In the genomic region with DNA sequence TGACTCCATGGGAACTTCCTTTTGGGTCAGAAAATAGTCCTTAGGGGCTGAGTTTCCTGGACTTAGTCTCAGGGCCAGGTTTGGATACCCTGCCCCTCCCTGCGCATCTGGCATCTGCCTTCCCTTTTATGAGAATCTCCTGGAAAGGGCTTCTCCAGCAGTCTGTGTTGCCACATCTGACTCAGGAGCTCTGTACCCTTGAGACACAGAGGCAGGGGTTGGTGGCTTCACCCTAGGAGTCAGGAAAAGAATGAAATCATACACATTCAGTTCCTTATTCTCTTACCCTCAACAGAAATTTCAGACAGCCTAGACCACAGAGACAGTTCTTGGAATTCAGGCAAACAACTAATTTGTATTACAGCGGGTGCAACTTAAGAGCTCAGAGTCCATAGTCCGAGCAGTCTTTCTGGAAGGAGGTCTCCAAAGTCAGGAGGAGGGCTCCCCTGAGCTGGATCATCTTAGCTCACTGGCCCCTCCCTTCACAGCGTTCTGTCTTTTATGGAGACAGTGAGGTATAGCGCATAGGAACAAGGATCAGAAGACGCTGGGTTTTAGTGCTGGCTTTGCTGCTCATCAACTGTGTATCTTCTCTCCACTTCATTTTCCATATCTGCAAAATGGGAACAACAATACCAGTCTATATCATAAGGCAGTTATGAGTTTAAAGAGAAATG, we compare ENCODE assay signal across 8 cellular contexts. TPM values are rescaled to one million over a fixed set of nuclear protein-coding genes. Genes with fewer than 3 reads are reported as not detected.
DNase-seq lines count a peak whose midpoint lies in the region; ATAC-seq and TF ChIP-seq lines count a peak whose summit lies in the region.

No MANE protein-coding gene starts in this region.

- H3K4me1 Mint-ChIP-seq in CD4-positive, alpha-beta memory T cell = peaks cover 16 to 36% (median 24%) of the 10 kb centered on the region in 4 donors
- H3K4me1 Mint-ChIP-seq in neural progenitor cell (peaks cover 54% of the 10 kb centered on the region), GM23338 (peaks cover 45% of the 10 kb centered on the region)

- peaks cover 30% of the 10 kb centered on the region for H3F3A ChIP-seq in neural progenitor cell (ENCODE audit: low read depth)
- H3F3A ChIP-seq in GM23338 (replicated peaks; ENCODE audit: low read depth) = peaks cover 10% of the 10 kb centered on the region; the same call in 1 of the 2 replicates

- H3K4me1 ChIP-seq in CD4-positive, alpha-beta memory T cell (ENCODE audit: insufficient read depth, low read length) = peaks cover 29% of the 10 kb centered on the region
- H3K4me1 ChIP-seq in OCI-LY3 (ENCODE audit: low read length) = peaks cover 26% of the 10 kb centered on the region
- H3K4me1 ChIP-seq in neural progenitor cell = peaks cover 12% of the 10 kb centered on the region
- H3K4me1 ChIP-seq in GM23338 (ENCODE audit: insufficient read depth) = peaks cover 47% of the 10 kb centered on the region

- H4K20me1 ChIP-seq in OCI-LY3 (ENCODE audit: insufficient read depth, low read length) = no peaks in the 10 kb centered on the region
- no peaks in the 10 kb centered on the region for H4K20me1 ChIP-seq in neural progenitor cell (ENCODE audit: low read depth)
- H4K20me1 ChIP-seq in GM23338 (replicated peaks; ENCODE audit: insufficient read depth) = no peaks in the 10 kb centered on the region

- H3K27me3 Mint-ChIP-seq in CD4-positive, alpha-beta memory T cell = peaks cover 23 to 26% of the 10 kb centered on the region in 2 donors
- H3K27me3 Mint-ChIP-seq in neural progenitor cell (ENCODE audit: insufficient read depth, low read depth) = peaks cover 21% of the 10 kb centered on the region
- peaks cover 34% of the 10 kb centered on the region for H3K27me3 Mint-ChIP-seq in GM23338 (ENCODE audit: insufficient read depth, low read depth, poor library complexity)

- no peaks in the 10 kb centered on the region for H3K9me3 Mint-ChIP-seq in CD4-positive, alpha-beta memory T cell
- H3K9me3 Mint-ChIP-seq in neural progenitor cell (no peaks in the 10 kb centered on the region), GM23338 (no peaks in the 10 kb centered on the region)

- peak overlapping the region; percentile 33; the same call in 1 of the 2 replicates for H3K4me2 ChIP-seq in OCI-LY3 (ENCODE audit: low read length)
- H3K4me2 ChIP-seq in neural progenitor cell = no peak overlapping the region
- H3K4me2 ChIP-seq in GM23338 = no peak overlapping the region

- H3K9ac ChIP-seq in OCI-LY3 (ENCODE audit: low read length) (no peak overlapping the region), neural progenitor cell (no peak overlapping the region)

- DNase-seq in CD4-positive, alpha-beta memory T cell = no peak
- DNase-seq in dermis blood vessel endothelial cell = peak; percentile 39
- no peak for DNase-seq in neural progenitor cell (ENCODE audit: low spot score)
- DNase-seq in NCI-H1436 treated with DMSO at 0.1 percent for 48 hours (lab: John Stamatoyannopoulos, UW) = no peak
- DNase-seq in T-helper 9 cell = no peak
- no peak for DNase-seq in GM23338 (ENCODE audit: low spot score)

- no peaks in the 10 kb centered on the region for H3K36me3 ChIP-seq in CD4-positive, alpha-beta memory T cell (ENCODE audit: insufficient read depth, low read length)
- H3K36me3 ChIP-seq in OCI-LY3 (replicated peaks; ENCODE audit: low read depth, low read length) = no peaks in the 10 kb centered on the region
- H3K36me3 ChIP-seq in neural progenitor cell = no peaks in the 10 kb centered on the region
- H3K36me3 ChIP-seq in GM23338 (ENCODE audit: insufficient read depth) = no peaks in the 10 kb centered on the region; the same call in 1 of the 2 replicates

- no peaks in the 10 kb centered on the region for H3K9me3 ChIP-seq in CD4-positive, alpha-beta memory T cell (ENCODE audit: control insufficient read depth in 1 of 2, low read length in 2 of 2)
- H3K9me3 ChIP-seq in OCI-LY3 (ENCODE audit: insufficient read depth, low read length) (no peaks in the 10 kb centered on the region), neural progenitor cell (ENCODE audit: low read depth) (no peaks in the 10 kb centered on the region)

- H3K79me2 ChIP-seq in OCI-LY3 (ENCODE audit: low read length) (no peaks in the 10 kb centered on the region), neural progenitor cell (ENCODE audit: low read depth) (no peaks in the 10 kb centered on the region), GM23338 (replicated peaks; ENCODE audit: insufficient read depth) (no peaks in the 10 kb centered on the region)

- no peaks in the 10 kb centered on the region for H3K9me2 ChIP-seq in GM23338 (ENCODE audit: insufficient read depth)

- no peak overlapping the region for H3K27ac ChIP-seq in CD4-positive, alpha-beta memory T cell (ENCODE audit: low read depth, low read length)
- no peak overlapping the region for H3K27ac ChIP-seq in OCI-LY3 (ENCODE audit: low read length)
- no peak overlapping the region for H3K27ac ChIP-seq in neural progenitor cell
- H3K27ac ChIP-seq in GM23338 (ENCODE audit: low read depth) = no peak overlapping the region

- no peaks in the 10 kb centered on the region for H3K36me3 Mint-ChIP-seq in CD4-positive, alpha-beta memory T cell
- H3K36me3 Mint-ChIP-seq in neural progenitor cell (no peaks in the 10 kb centered on the region), GM23338 (ENCODE audit: low read depth) (peaks cover 3% of the 10 kb centered on the region; the same call in 1 of the 3 replicates)

- intact Hi-C loops in CD4-positive, alpha-beta memory T cell (cut with micrococcal nuclease) = no loop called here

- no peak overlapping the region for H3K4me3 ChIP-seq in CD4-positive, alpha-beta memory T cell (ENCODE audit: low read length in 2 of 2)
- H3K4me3 ChIP-seq in OCI-LY3 (ENCODE audit: low read length) (no peak overlapping the region), neural progenitor cell (no peak overlapping the region), GM23338 (no peak overlapping the region)

- POLR2A ChIA-PET in CD4-positive, alpha-beta memory T cell (lab: Charles Lee; ENCODE audit: partially characterized antibody) = interaction anchor here (1.2 kb wide), 1 partner anchor 10 kb away, joined by 3 read pairs; no protein-coding TSS in a partner anchor

- H3K27ac Mint-ChIP-seq in CD4-positive, alpha-beta memory T cell = no peak overlapping the region
- H3K27ac Mint-ChIP-seq in neural progenitor cell (peak overlapping the region; percentile 44), GM23338 (no peak overlapping the region)

- H2AFZ ChIP-seq in OCI-LY3 (ENCODE audit: low read depth, low read length) (no peak overlapping the region), neural progenitor cell (replicated peaks) (no peak overlapping the region), GM23338 (no peak overlapping the region; the same call in 1 of the 2 replicates)

- ATAC-seq in HG02981 (IDR thresholded peaks at IDR 0.05; ENCODE audit: unreplicated experiment) (no peak), GM23338 (no peak)

- TF ChIP-seq CTCF in OCI-LY3 (IDR thresholded peaks at IDR 0.05; ENCODE audit: low read depth, low read length) (no peak), neural progenitor cell (IDR thresholded peaks at IDR 0.05) (no peak), GM23338 (conservative IDR thresholded peaks at IDR 0.05; ENCODE audit: low read depth in 2 of 2) (no peak)

- H3K4me3 Mint-ChIP-seq in CD4-positive, alpha-beta memory T cell = peak overlapping the region in 6 of 8 donors; percentile 3 to 72 (median 39)
- H3K4me3 Mint-ChIP-seq in neural progenitor cell (no peak overlapping the region), GM23338 (no peak overlapping the region)

- H3K27me3 ChIP-seq in CD4-positive, alpha-beta memory T cell (ENCODE audit: insufficient read depth, low read length) = peaks cover 13% of the 10 kb centered on the region
- H3K27me3 ChIP-seq in OCI-LY3 (ENCODE audit: low read depth, low read length) (no peaks in the 10 kb centered on the region), neural progenitor cell (peaks cover 33% of the 10 kb centered on the region), GM23338 (ENCODE audit: insufficient read depth) (peaks cover 41% of the 10 kb centered on the region)

- CTCF ChIA-PET in CD4-positive, alpha-beta memory T cell (lab: Charles Lee; ENCODE audit: partially characterized antibody) = interaction anchor here (1.0 to 2.0 kb wide), 4 partner anchors 19 to 32 kb away, joined by 3 to 7 read pairs (median 4); no protein-coding TSS in a partner anchor

TF ChIP-seq in GM23338, 12 proteins besides CTCF, POLR2A, EP300 and RAD21 (continues in another document):
- no peak for TF ChIP-seq JUNB (IDR thresholded peaks at IDR 0.05; ENCODE audit: unreplicated experiment)
- no peak for TF ChIP-seq POLR2AphosphoS5 (IDR thresholded peaks at IDR 0.05; ENCODE audit: low read depth)
- no peak for TF ChIP-seq ZNF331 (CRISPR knock-in tag; IDR thresholded peaks at IDR 0.05; ENCODE audit: low read depth)

RNA-seq across cellular contexts. Expression of gene PLAU, which starts 3.0 kb away (rescaled TPM):
- under 1 TPM; 0.64 to 0.91 TPM for total RNA-seq in CD4-positive, alpha-beta memory T cell
- polyA plus RNA-seq in CD4-positive, alpha-beta memory T cell = not detected
- total RNA-seq in dermis blood vessel endothelial cell (13.4 and 13.8 TPM in 2 replicates), neural progenitor cell (ENCODE audit: low replicate concordance) (7.6 and 10.7 TPM in 2 replicates)
- 13.3 and 14.5 TPM in 2 replicates for total RNA-seq in GM23338 (2014; rRNA removed; shearing (Covaris generic))
- 17.5 and 18.0 TPM in 2 replicates for polyA plus RNA-seq in GM23338 (2016; fragmentation: Nextera tagmentation; extraction: Ambion mirVana)

RNA-seq across cellular contexts. Expression of gene CAMK2G, which starts 33.6 kb away (rescaled TPM):
- total RNA-seq in CD4-positive, alpha-beta memory T cell = 10 to 100 TPM; 64.3 to 70.4 TPM
- polyA plus RNA-seq in CD4-positive, alpha-beta memory T cell = 1 to 10 TPM; 3.8 to 7.8 TPM
- total RNA-seq in dermis blood vessel endothelial cell = 27.9 and 35.1 TPM in 2 replicates
- total RNA-seq in neural progenitor cell (ENCODE audit: low replicate concordance) = 35.0 and 36.6 TPM in 2 replicates
- 32.8 and 34.1 TPM in 2 replicates for total RNA-seq in GM23338 (2014; rRNA removed; shearing (Covaris generic))
- polyA plus RNA-seq in GM23338 (2016; fragmentation: Nextera tagmentation; extraction: Ambion mirVana) = 30.1 and 30.6 TPM in 2 replicates

Comparison
In these comparisons a context has a peak if more than half of its experiments do, and no peak if none do; other contexts are left out.
1. H3K4me3 Mint-ChIP-seq: peak in CD4-positive, alpha-beta memory T cell (6 of 8); none in neural progenitor cell (single experiment) and GM23338 (single experiment).